25 cellular contexts compared by ENCODE assay signal in genomic region chr15:53305554-53305953, GRCh38.
A peak's percentile ranks its signal among the peaks of the same experiment; 100 is the strongest.
DNase-seq lines count a peak whose midpoint lies in the region; ATAC-seq, FAIRE-seq and TF ChIP-seq lines count a peak whose summit lies in the region.
"Had no signal": no experiment of that assay in that cellular context is flagged by ENCODE, and none has a peak within 500 bp of the region (broad histone marks: within the 10 kb centered on the region; RNA-seq: fewer than 3 reads in every experiment).

No MANE protein-coding gene starts in this region.

- peak; percentile 23; the same call in 1 of the 2 replicates for TF ChIP-seq CTCF in HepG2 (CRISPR knock-in tag; IDR thresholded peaks at IDR 0.05)
- TF ChIP-seq CTCF in right lobe of liver (IDR thresholded peaks at IDR 0.05): no peak
- TF ChIP-seq CTCF in WTC11 (IDR thresholded peaks at IDR 0.05): no peak

- H3K9me3 Mint-ChIP-seq in WTC11: 0 out of 2 replicates have a peak, but pooled peaks cover 7% of the 10 kb centered on the region

- intact Hi-C loops in HepG2 (cut with micrococcal nuclease; ENCODE audit: unreplicated experiment): no loop called here
- intact Hi-C loops in right lobe of liver (cut with DNase I): no loop called here

- no peaks in the 10 kb centered on the region for H4K20me1 ChIP-seq in HepG2 (ENCODE audit: insufficient read depth, low read length)
- H4K20me1 ChIP-seq: BLaER1 had no signal

- CTCF ChIA-PET in HepG2 (lab: Yijun Ruan, JAX; ENCODE audit: low intra/inter-chr PET ratio, low total read pairs) (no interaction called here), WTC11 (lab: Charles Lee) (interaction anchor here (1.0 to 1.2 kb wide), 2 partner anchors 217 to 231 kb away, joined by 3 read pairs; no protein-coding TSS in a partner anchor)

- H3K9me3 ChIP-seq in HepG2 (ENCODE audit: low read length) (peaks cover 7% of the 10 kb centered on the region; the same call in 1 of the 2 replicates), right lobe of liver (no peaks in the 10 kb centered on the region)
- H3K9me3 ChIP-seq: BE2C, BLaER1 had no signal

- H3K79me2 ChIP-seq in HepG2 (ENCODE audit: insufficient read depth, low read length): no peaks in the 10 kb centered on the region

- no peak overlapping the region for H3K27ac Mint-ChIP-seq in WTC11
- H3K27ac Mint-ChIP-seq: CD14-positive monocyte; CD4-positive, alpha-beta memory T cell; CD4-positive, CD25-positive, alpha-beta regulatory T cell; CD8-positive, alpha-beta memory T cell had no signal

- H3K27me3 Mint-ChIP-seq in WTC11 (ENCODE audit: low read depth): no peaks in the 10 kb centered on the region
- H3K27me3 Mint-ChIP-seq: CD4-positive, alpha-beta memory T cell had no signal

- no peaks in the 10 kb centered on the region for H3K27me3 ChIP-seq in HepG2 (ENCODE audit: control insufficient read depth in 1 of 2, insufficient read depth in 2 of 2, low read length in 2 of 2)
- H3K27me3 ChIP-seq in right lobe of liver: no peaks in the 10 kb centered on the region
- H3K27me3 ChIP-seq: BE2C, BLaER1 had no signal

- peaks cover 12% of the 10 kb centered on the region for H3K4me1 ChIP-seq in HepG2 (ENCODE audit: insufficient read depth, low read length)
- no peaks in the 10 kb centered on the region for H3K4me1 ChIP-seq in right lobe of liver
- H3K4me1 ChIP-seq: BE2C, BLaER1 had no signal

- no peak for TF ChIP-seq RAD21 in HepG2 (CRISPR knock-in tag; IDR thresholded peaks at IDR 0.05)

- no peak overlapping the region for H3K4me2 ChIP-seq in HepG2 (ENCODE audit: low read depth, low read length)
- H3K4me2 ChIP-seq: BLaER1 had no signal

- H3K36me3 Mint-ChIP-seq in WTC11: no peaks in the 10 kb centered on the region
- H3K36me3 Mint-ChIP-seq: CD14-positive monocyte; CD4-positive, alpha-beta memory T cell; CD4-positive, CD25-positive, alpha-beta regulatory T cell; CD8-positive, alpha-beta memory T cell had no signal

- H3K4me3 ChIP-seq in HepG2 (replicated peaks in 1 of 3; ENCODE audit: insufficient read depth in 1 of 3, low read depth in 2 of 3, low read length in 3 of 3) (no peak overlapping the region), right lobe of liver (no peak overlapping the region)
- H3K4me3 ChIP-seq: BLaER1, GM12878 had no signal

- TF ChIP-seq EP300 in HepG2 (IDR thresholded peaks at IDR 0.05; ENCODE audit: low read depth in 2 of 2, low read length in 2 of 2) (no peak), HepG2 (CRISPR knock-in tag; IDR thresholded peaks at IDR 0.05; ENCODE audit: borderline replicate concordance) (no peak)

- 18% methylated on average over 2 of the region's 2 CpGs for WGBS in HepG2 (ENCODE audit: low lambda C conversion rate)
- 85% methylated on average over 2 of the region's 2 CpGs for WGBS in right lobe of liver (ENCODE audit: insufficient coverage, low coverage, low lambda C conversion rate, missing lambda C conversion rate)

- no peak overlapping the region for H3K9ac ChIP-seq in HepG2 (ENCODE audit: insufficient read depth, low read depth, low read length)
- H3K9ac ChIP-seq: BLaER1 had no signal

- in situ Hi-C loops in HepG2 (cut with HindIII; ENCODE audit: extremely low pct_ligation_motif_present, low pct_unique_long_range_greater_than_20kb): no loop called here

- DNase-seq in HepG2 (ENCODE audit: low spot score) (no peak), right lobe of liver (no peak), WTC11 (ENCODE audit: low spot score) (no peak), GF-D8 (lab: John Stamatoyannopoulos, UW) (no peak), GM03348 (ENCODE audit: low spot score) (no peak)
- DNase-seq: ACHN; BE2C; C1 segment of cervical spinal cord; CD4-positive, alpha-beta memory T cell; CD4-positive, CD25-positive, alpha-beta regulatory T cell; CD8-positive, alpha-beta memory T cell; COR-L47; DMS 273 treated with DMSO at 0.1 percent for 48 hours; DMS153; DMS53; DMS79; DND-41; EL; GDM1 had no signal

- POLR2A ChIA-PET in HepG2 (lab: Yijun Ruan, JAX) (no interaction called here), WTC11 (lab: Charles Lee) (no interaction called here)

- no peak overlapping the region for H2AFZ ChIP-seq in HepG2 (ENCODE audit: low read length)

- no peaks in the 10 kb centered on the region for H3K36me3 ChIP-seq in HepG2 (replicated peaks in 1 of 2; ENCODE audit: control insufficient read depth in 1 of 2, insufficient read depth in 2 of 2, low read length in 2 of 2)
- no peaks in the 10 kb centered on the region for H3K36me3 ChIP-seq in right lobe of liver
- H3K36me3 ChIP-seq: BE2C, BLaER1 had no signal

- H3K27ac ChIP-seq in HepG2 (ENCODE audit: extremely low read length, insufficient read depth, low read length) (no peak overlapping the region), right lobe of liver (no peak overlapping the region)
- H3K27ac ChIP-seq: 22Rv1, BLaER1 had no signal

- no peak for TF ChIP-seq POLR2A in HepG2 (IDR thresholded peaks at IDR 0.05; ENCODE audit: insufficient read depth in 1 of 2, low read depth in 2 of 2, low read length in 2 of 2)
- no peak for TF ChIP-seq POLR2A in right lobe of liver (IDR thresholded peaks at IDR 0.05)

- ATAC-seq in HepG2: no peak
- no peak for ATAC-seq in right lobe of liver
- peak; percentile 60 for ATAC-seq in WTC11
- ATAC-seq: GM12878 had no signal

- BruUV-seq in HepG2 (replicated peaks; lab: Mats Ljungman, UMichigan): no TSS peak

- no peak overlapping the region for H3K4me3 Mint-ChIP-seq in WTC11
- H3K4me3 Mint-ChIP-seq: CD14-positive monocyte; CD4-positive, alpha-beta memory T cell; CD4-positive, CD25-positive, alpha-beta regulatory T cell; CD8-positive, alpha-beta memory T cell had no signal

- peaks cover 25% of the 10 kb centered on the region for H3K4me1 Mint-ChIP-seq in WTC11
- H3K4me1 Mint-ChIP-seq: CD14-positive monocyte; CD4-positive, alpha-beta memory T cell; CD4-positive, CD25-positive, alpha-beta regulatory T cell; CD8-positive, alpha-beta memory T cell had no signal

- no peak for FAIRE-seq in HepG2 (lab: Jason Lieb, UNC)
- FAIRE-seq: GM12878, GM12892, GM19239 had no signal

TF ChIP-seq in HepG2, 621 proteins besides CTCF, POLR2A, EP300 and RAD21:
- TF ChIP-seq HMGXB4 (CRISPR knock-in tag; IDR thresholded peaks at IDR 0.05; ENCODE audit: borderline replicate concordance in 1 of 2, low read depth in 1 of 2): no peak
- TF ChIP-seq STAG1 (CRISPR knock-in tag; IDR thresholded peaks at IDR 0.05): peak; percentile 45

TF ChIP-seq in WTC11, 78 proteins besides CTCF, POLR2A, EP300 and RAD21:
- no peak for TF ChIP-seq FOXJ3 (CRISPR knock-in tag; IDR thresholded peaks at IDR 0.05; ENCODE audit: borderline replicate concordance)
- no peak for TF ChIP-seq ZBTB21 (CRISPR knock-in tag; IDR thresholded peaks at IDR 0.05; ENCODE audit: borderline replicate concordance)
- no peak for TF ChIP-seq ZNF512 (CRISPR knock-in tag; IDR thresholded peaks at IDR 0.05; ENCODE audit: borderline replicate concordance)
- no peak for TF ChIP-seq ATF3 (CRISPR knock-in tag; conservative IDR thresholded peaks at IDR 0.05)

Comparison
In these comparisons a context has a peak if more than half of its experiments do, and no peak if none do; other contexts are left out.
1. Of the 50 proteins assayed by ChIP-seq in both HepG2 and WTC11: peak only in HepG2: CTCF; only in WTC11: none; in both: none; in neither: 49.